In the genomic region with DNA sequence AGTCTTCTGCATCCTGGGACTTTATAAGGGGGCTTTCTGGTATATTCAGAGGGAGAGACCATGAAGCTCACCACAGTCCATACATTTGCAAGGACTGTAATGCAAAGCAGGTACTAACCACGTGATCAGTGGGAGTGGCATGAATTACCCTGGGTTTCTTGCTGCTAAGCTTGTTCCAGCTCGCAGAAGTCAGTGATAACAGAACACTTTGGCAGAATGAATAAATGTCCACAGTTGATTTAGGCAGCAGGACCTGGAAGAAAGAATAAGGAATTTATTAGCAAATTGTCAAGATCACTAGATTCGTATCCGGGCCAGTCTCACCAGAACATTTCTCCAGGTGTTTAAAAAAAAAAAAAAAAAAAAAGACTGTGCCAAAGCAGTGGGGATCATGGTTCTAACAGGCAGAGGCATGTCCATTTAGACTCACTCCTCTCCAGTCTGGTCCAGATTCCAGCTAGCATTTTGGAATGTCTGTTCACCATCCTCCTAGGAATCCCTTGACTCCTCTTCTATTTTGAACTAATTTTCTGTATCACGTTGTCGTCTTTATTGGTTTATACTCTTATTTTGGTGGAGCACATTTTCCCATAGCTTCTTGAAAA, we compare ENCODE assay signal across 22 cellular contexts. TPM values are rescaled to one million over a fixed set of nuclear protein-coding genes. Genes with fewer than 3 reads are reported as not detected.
"Had no signal": no experiment of that assay in that cellular context is flagged by ENCODE, and none has a peak within 500 bp of the region (broad histone marks: within the 10 kb centered on the region; RNA-seq: fewer than 3 reads in every experiment).

No MANE protein-coding gene starts in this region.

- DNase-seq: activated CD4-positive, alpha-beta T cell treated with anti-CD3 and anti-CD28 coated beads for 1 hour; activated CD8-positive, alpha-beta memory T cell treated with anti-CD3 and anti-CD28 coated beads for 24 hours; activated CD8-positive, alpha-beta memory T cell treated with anti-CD3 and anti-CD28 coated beads, Interleukin-2, amount 50 U/mL, for 48 hours; activated effector memory CD4-positive, alpha-beta T cell treated with Interleukin-2 at 50 U/mL for 16 hours; activated naive CD4-positive, alpha-beta T cell treated with anti-CD3 and anti-CD28 coated beads, Interleukin-2, amount 10 ng/mL, durations not matched to agents 7 days and 5 days; activated naive CD8-positive, alpha-beta T cell treated with anti-CD3 and anti-CD28 coated beads, Interleukin-2, amount 50 U/mL, for 24 hours; activated T-cell treated with anti-CD3 and anti-CD28 coated beads, Interleukin-2, amount 50 U/mL, for 48 hours; anterior cingulate cortex; erythroblast; gastrocnemius medialis; head of caudate nucleus; immature natural killer cell; mesendoderm; natural killer cell; sigmoid colon; spleen; stimulated activated CD4-positive, alpha-beta T cell treated with anti-CD3 and anti-CD28 coated beads, Interleukin-4, amount 100 ng/mL, for 4 hours had no signal

- H3K4me1 ChIP-seq: gastrocnemius medialis, spleen had no signal

- H3K9me3 ChIP-seq: gastrocnemius medialis, neutrophil, spleen had no signal

- H3K27me3 ChIP-seq: gastrocnemius medialis, neutrophil, sigmoid colon, spleen had no signal

- H3K36me3 ChIP-seq: gastrocnemius medialis, neutrophil, sigmoid colon, spleen had no signal

- H3K4me3 ChIP-seq: coronary artery, gastrocnemius medialis, sigmoid colon, spleen had no signal

- ATAC-seq: activated naive CD8-positive, alpha-beta T cell treated with anti-CD3 and anti-CD28 coated beads, Interleukin-2, amount 50 U/mL, for 24 hours; gastrocnemius medialis; natural killer cell; stimulated activated memory B cell treated with anti-CD40 and anti-IgM and Interleukin-4, amounts not matched to agents 10 μg/mL and 1 μg/mL and 100 μg/mL, for 72 hours had no signal

- H3K27ac ChIP-seq: coronary artery, gastrocnemius medialis, neutrophil, sigmoid colon, spleen had no signal

RNA-seq across cellular contexts. Expression of a gene that starts 24.5 kb away (rescaled TPM):
- total RNA-seq: lower leg skin, ureter had no signal
- polyA plus RNA-seq: immature natural killer cell had no signal
